Comparison of ENCODE assay signal across 1 cellular context in genomic region chr6:87364602-87365252, GRCh38.
TF ChIP-seq lines count a peak whose summit lies in the region.

No MANE protein-coding gene starts in this region.

TF ChIP-seq in K562, 482 proteins besides CTCF, POLR2A, EP300 and RAD21 (continues in another document):
- TF ChIP-seq, protein P1, sequence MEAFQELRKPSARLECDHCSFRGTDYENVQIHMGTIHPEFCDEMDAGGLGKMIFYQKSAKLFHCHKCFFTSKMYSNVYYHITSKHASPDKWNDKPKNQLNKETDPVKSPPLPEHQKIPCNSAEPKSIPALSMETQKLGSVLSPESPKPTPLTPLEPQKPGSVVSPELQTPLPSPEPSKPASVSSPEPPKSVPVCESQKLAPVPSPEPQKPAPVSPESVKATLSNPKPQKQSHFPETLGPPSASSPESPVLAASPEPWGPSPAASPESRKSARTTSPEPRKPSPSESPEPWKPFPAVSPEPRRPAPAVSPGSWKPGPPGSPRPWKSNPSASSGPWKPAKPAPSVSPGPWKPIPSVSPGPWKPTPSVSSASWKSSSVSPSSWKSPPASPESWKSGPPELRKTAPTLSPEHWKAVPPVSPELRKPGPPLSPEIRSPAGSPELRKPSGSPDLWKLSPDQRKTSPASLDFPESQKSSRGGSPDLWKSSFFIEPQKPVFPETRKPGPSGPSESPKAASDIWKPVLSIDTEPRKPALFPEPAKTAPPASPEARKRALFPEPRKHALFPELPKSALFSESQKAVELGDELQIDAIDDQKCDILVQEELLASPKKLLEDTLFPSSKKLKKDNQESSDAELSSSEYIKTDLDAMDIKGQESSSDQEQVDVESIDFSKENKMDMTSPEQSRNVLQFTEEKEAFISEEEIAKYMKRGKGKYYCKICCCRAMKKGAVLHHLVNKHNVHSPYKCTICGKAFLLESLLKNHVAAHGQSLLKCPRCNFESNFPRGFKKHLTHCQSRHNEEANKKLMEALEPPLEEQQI (IDR thresholded peaks at IDR 0.05): peak; percentile 65; the same call in 1 of the 2 replicates
- no peak for TF ChIP-seq ZKSCAN1 (IDR thresholded peaks at IDR 0.05; ENCODE audit: low read depth, low read length)
- TF ChIP-seq, protein P2, sequence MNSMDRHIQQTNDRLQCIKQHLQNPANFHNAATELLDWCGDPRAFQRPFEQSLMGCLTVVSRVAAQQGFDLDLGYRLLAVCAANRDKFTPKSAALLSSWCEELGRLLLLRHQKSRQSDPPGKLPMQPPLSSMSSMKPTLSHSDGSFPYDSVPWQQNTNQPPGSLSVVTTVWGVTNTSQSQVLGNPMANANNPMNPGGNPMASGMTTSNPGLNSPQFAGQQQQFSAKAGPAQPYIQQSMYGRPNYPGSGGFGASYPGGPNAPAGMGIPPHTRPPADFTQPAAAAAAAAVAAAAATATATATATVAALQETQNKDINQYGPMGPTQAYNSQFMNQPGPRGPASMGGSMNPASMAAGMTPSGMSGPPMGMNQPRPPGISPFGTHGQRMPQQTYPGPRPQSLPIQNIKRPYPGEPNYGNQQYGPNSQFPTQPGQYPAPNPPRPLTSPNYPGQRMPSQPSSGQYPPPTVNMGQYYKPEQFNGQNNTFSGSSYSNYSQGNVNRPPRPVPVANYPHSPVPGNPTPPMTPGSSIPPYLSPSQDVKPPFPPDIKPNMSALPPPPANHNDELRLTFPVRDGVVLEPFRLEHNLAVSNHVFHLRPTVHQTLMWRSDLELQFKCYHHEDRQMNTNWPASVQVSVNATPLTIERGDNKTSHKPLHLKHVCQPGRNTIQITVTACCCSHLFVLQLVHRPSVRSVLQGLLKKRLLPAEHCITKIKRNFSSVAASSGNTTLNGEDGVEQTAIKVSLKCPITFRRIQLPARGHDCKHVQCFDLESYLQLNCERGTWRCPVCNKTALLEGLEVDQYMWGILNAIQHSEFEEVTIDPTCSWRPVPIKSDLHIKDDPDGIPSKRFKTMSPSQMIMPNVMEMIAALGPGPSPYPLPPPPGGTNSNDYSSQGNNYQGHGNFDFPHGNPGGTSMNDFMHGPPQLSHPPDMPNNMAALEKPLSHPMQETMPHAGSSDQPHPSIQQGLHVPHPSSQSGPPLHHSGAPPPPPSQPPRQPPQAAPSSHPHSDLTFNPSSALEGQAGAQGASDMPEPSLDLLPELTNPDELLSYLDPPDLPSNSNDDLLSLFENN (IDR thresholded peaks at IDR 0.05; ENCODE audit: low read depth in 2 of 2, low read length in 2 of 2): peak in 1 of 2 experiments; percentile 90; a peak in 2 of 4 replicates
- peak; percentile 92 for TF ChIP-seq TAL1 (IDR thresholded peaks at IDR 0.05)
- no peak for TF ChIP-seq ZNF282 (CRISPR knock-in tag; IDR thresholded peaks at IDR 0.05)
- TF ChIP-seq, protein P3, sequence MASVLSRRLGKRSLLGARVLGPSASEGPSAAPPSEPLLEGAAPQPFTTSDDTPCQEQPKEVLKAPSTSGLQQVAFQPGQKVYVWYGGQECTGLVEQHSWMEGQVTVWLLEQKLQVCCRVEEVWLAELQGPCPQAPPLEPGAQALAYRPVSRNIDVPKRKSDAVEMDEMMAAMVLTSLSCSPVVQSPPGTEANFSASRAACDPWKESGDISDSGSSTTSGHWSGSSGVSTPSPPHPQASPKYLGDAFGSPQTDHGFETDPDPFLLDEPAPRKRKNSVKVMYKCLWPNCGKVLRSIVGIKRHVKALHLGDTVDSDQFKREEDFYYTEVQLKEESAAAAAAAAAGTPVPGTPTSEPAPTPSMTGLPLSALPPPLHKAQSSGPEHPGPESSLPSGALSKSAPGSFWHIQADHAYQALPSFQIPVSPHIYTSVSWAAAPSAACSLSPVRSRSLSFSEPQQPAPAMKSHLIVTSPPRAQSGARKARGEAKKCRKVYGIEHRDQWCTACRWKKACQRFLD (CRISPR knock-in tag; IDR thresholded peaks at IDR 0.05): peak; percentile 49; the same call in 1 of the 2 replicates
- TF ChIP-seq CREM (IDR thresholded peaks at IDR 0.05; ENCODE audit: low read depth): peak; percentile 27; the same call in 1 of the 2 replicates
- no peak for TF ChIP-seq E2F6 (IDR thresholded peaks at IDR 0.05; ENCODE audit: borderline replicate concordance in 1 of 2, extremely low read depth in 1 of 2, insufficient read depth in 1 of 2, insufficient read length in 1 of 2, low read depth in 1 of 2, low read length in 1 of 2, poor library complexity in 1 of 2, severe bottlenecking in 1 of 2)
- TF ChIP-seq NFIC (IDR thresholded peaks at IDR 0.05): peak; percentile 70
- no peak for TF ChIP-seq MCM7 (IDR thresholded peaks at IDR 0.05)
- 0 out of 2 replicates have a peak, but pooled peaks have one; percentile 41 for TF ChIP-seq LCOR (CRISPR knock-in tag; IDR thresholded peaks at IDR 0.05)
- TF ChIP-seq CXXC5 (CRISPR knock-in tag; IDR thresholded peaks at IDR 0.05): 0 out of 2 replicates have a peak, but pooled peaks have one; percentile 16
- TF ChIP-seq ZNF512 (tag; IDR thresholded peaks at IDR 0.05): no peak
- no peak for TF ChIP-seq ZNF644 (tag; IDR thresholded peaks at IDR 0.05; ENCODE audit: low read depth)
- TF ChIP-seq ERF (CRISPR knock-in tag; IDR thresholded peaks at IDR 0.05): no peak
- TF ChIP-seq U2AF1 (optimal IDR thresholded peaks at IDR 0.05; ENCODE audit: low read depth, low read length): no peak
- TF ChIP-seq, protein P4, sequence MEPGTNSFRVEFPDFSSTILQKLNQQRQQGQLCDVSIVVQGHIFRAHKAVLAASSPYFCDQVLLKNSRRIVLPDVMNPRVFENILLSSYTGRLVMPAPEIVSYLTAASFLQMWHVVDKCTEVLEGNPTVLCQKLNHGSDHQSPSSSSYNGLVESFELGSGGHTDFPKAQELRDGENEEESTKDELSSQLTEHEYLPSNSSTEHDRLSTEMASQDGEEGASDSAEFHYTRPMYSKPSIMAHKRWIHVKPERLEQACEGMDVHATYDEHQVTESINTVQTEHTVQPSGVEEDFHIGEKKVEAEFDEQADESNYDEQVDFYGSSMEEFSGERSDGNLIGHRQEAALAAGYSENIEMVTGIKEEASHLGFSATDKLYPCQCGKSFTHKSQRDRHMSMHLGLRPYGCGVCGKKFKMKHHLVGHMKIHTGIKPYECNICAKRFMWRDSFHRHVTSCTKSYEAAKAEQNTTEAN (CRISPR knock-in tag; IDR thresholded peaks at IDR 0.05): no peak
- TF ChIP-seq LARP7 (IDR thresholded peaks at IDR 0.05): no peak
- TF ChIP-seq USF1 (CRISPR knock-in tag; IDR thresholded peaks at IDR 0.05): no peak
- no peak for TF ChIP-seq UBTF (IDR thresholded peaks at IDR 0.05; ENCODE audit: borderline replicate concordance in 1 of 2, low read depth in 2 of 2, low read length in 2 of 2)
- no peak for TF ChIP-seq MYC (IDR thresholded peaks at IDR 0.05; ENCODE audit: low read depth, low read length)
- TF ChIP-seq MYC (CRISPR knock-in tag; IDR thresholded peaks at IDR 0.05; ENCODE audit: borderline replicate concordance, low read depth): no peak
- peak; percentile 95 for TF ChIP-seq CBFA2T3 (IDR thresholded peaks at IDR 0.05)
- peak; percentile 97 for TF ChIP-seq ARID1B (IDR thresholded peaks at IDR 0.05)
- TF ChIP-seq CC2D1A (IDR thresholded peaks at IDR 0.05): peak; percentile 71; the same call in 1 of the 2 replicates
- peak; percentile 46; the same call in 1 of the 2 replicates for TF ChIP-seq MBD2 (IDR thresholded peaks at IDR 0.05; ENCODE audit: borderline replicate concordance, low read depth)
- no peak for TF ChIP-seq FOS (IDR thresholded peaks at IDR 0.05; ENCODE audit: extremely low read depth, insufficient read length)
- peak; percentile 4 for TF ChIP-seq PRDM10 (IDR thresholded peaks at IDR 0.05; ENCODE audit: partially characterized antibody)
- peak; percentile 73 for TF ChIP-seq FOXM1 (IDR thresholded peaks at IDR 0.05; ENCODE audit: low read depth)
- TF ChIP-seq FOXM1 (CRISPR knock-in tag; IDR thresholded peaks at IDR 0.05; ENCODE audit: low read depth): no peak
- peak; percentile 71; the same call in 1 of the 2 replicates for TF ChIP-seq JUND (IDR thresholded peaks at IDR 0.05; ENCODE audit: borderline replicate concordance, low read depth, low read length)
- peak; percentile 66; the same call in 1 of the 3 replicates for TF ChIP-seq JUND (tag; IDR thresholded peaks at IDR 0.05; ENCODE audit: borderline replicate concordance, low read depth, low read length)
- no peak for TF ChIP-seq ATF1 (CRISPR knock-in tag; IDR thresholded peaks at IDR 0.05)
- TF ChIP-seq ATF1 (tag; IDR thresholded peaks at IDR 0.05): 0 out of 2 replicates have a peak, but pooled peaks have one; percentile 17
- peak; percentile 56; the same call in 1 of the 2 replicates for TF ChIP-seq PHB2 (IDR thresholded peaks at IDR 0.05; ENCODE audit: low read depth)
- TF ChIP-seq HDAC1 (IDR thresholded peaks at IDR 0.05): 0 out of 4 replicates have a peak, but pooled peaks of 1 of the 2 experiments have one; percentile 62
- TF ChIP-seq NFRKB (IDR thresholded peaks at IDR 0.05; ENCODE audit: low read depth): no peak
- no peak for TF ChIP-seq NR1H2 (CRISPR knock-in tag; IDR thresholded peaks at IDR 0.05)
- peak; percentile 58 for TF ChIP-seq HDAC3 (IDR thresholded peaks at IDR 0.05; ENCODE audit: borderline replicate concordance, partially characterized antibody)
- TF ChIP-seq ZNF561 (CRISPR knock-in tag; conservative IDR thresholded peaks at IDR 0.05): no peak
- TF ChIP-seq FOXK2 (conservative IDR thresholded peaks at IDR 0.05 in 1 of 2, IDR thresholded peaks at IDR 0.05 in 1 of 2; ENCODE audit: low read depth in 2 of 2): no peak
- TF ChIP-seq ESRRB (CRISPR knock-in tag; IDR thresholded peaks at IDR 0.05; ENCODE audit: borderline replicate concordance): no peak
- TF ChIP-seq KHSRP (IDR thresholded peaks at IDR 0.05): peak; percentile 51; the same call in 1 of the 2 replicates
- no peak for TF ChIP-seq XRCC4 (IDR thresholded peaks at IDR 0.05; ENCODE audit: extremely low read depth, insufficient read depth, insufficient read length)
- TF ChIP-seq DPF2 (IDR thresholded peaks at IDR 0.05): peak; percentile 95
